In genomic region chr4:186144180-186144579, GRCh38 we compare ENCODE assay signal across 8 cellular contexts. TPM values are rescaled to one million over a fixed set of nuclear protein-coding genes. Genes with fewer than 3 reads are reported as not detected.
A peak's percentile ranks its signal among the peaks of the same experiment; 100 is the strongest.
DNase-seq lines count a peak whose midpoint lies in the region; ATAC-seq and TF ChIP-seq lines count a peak whose summit lies in the region.

No MANE protein-coding gene starts in this region.

- H3K4me1 ChIP-seq in OCI-LY7 (ENCODE audit: insufficient read depth, low read length, poor library complexity, severe bottlenecking), result no peaks in the 10 kb centered on the region

- POLR2A ChIA-PET in OCI-LY7 (lab: Charles Lee), result no interaction called here

- no peaks in the 10 kb centered on the region for H4K20me1 ChIP-seq in OCI-LY7 (ENCODE audit: insufficient read depth, low read length)

- peak overlapping the region; percentile 93 for H3K4me3 Mint-ChIP-seq in neural crest cell

- CTCF ChIA-PET in OCI-LY7 (lab: Charles Lee; ENCODE audit: unreplicated experiment), result no interaction called here

- TF ChIP-seq POLR2A in GM18505 (IDR thresholded peaks at IDR 0.05; ENCODE audit: borderline replicate concordance, extremely low read depth, insufficient read depth, insufficient read length), result no peak

- ATAC-seq in GM18505 (IDR thresholded peaks at IDR 0.05; ENCODE audit: unreplicated experiment) (peak; percentile 58), HG02973 (IDR thresholded peaks at IDR 0.05; ENCODE audit: unreplicated experiment) (peak; percentile 56)

- TF ChIP-seq CTCF in WERI-Rb-1 (IDR thresholded peaks at IDR 0.05; ENCODE audit: low read depth, low read length) (no peak), fibroblast of the aortic adventitia (IDR thresholded peaks at IDR 0.05; ENCODE audit: insufficient read depth, low read length) (peak; percentile 40), neural crest cell (conservative IDR thresholded peaks at IDR 0.05) (peak; percentile 56), OCI-LY7 (conservative IDR thresholded peaks at IDR 0.05; ENCODE audit: low read length) (no peak)

- H3K36me3 ChIP-seq in WERI-Rb-1 (no peaks in the 10 kb centered on the region), OCI-LY7 (ENCODE audit: insufficient read depth, low read length) (no peaks in the 10 kb centered on the region)

- H3K36me3 Mint-ChIP-seq in neural crest cell (ENCODE audit: low read depth), result no peaks in the 10 kb centered on the region

- H3K27me3 ChIP-seq in WERI-Rb-1 (ENCODE audit: insufficient read depth, low read depth, severe bottlenecking), result peaks cover 54% of the 10 kb centered on the region

- H3K4me2 ChIP-seq in OCI-LY7 (ENCODE audit: low read length), result no peak overlapping the region

- peaks cover 18% of the 10 kb centered on the region for H3K4me1 Mint-ChIP-seq in neural crest cell

- H3K27me3 Mint-ChIP-seq in neural crest cell (ENCODE audit: low read depth), result peaks cover 22% of the 10 kb centered on the region

- peak overlapping the region; percentile 49 for H3K4me3 ChIP-seq in WERI-Rb-1 (ENCODE audit: low read depth, low read length)
- peak overlapping the region; percentile 63 for H3K4me3 ChIP-seq in fibroblast of the aortic adventitia (ENCODE audit: low read depth, low read length)
- H3K4me3 ChIP-seq in OCI-LY7 (ENCODE audit: low read depth, low read length, poor library complexity, severe bottlenecking), result no peak overlapping the region

- H3K27ac Mint-ChIP-seq in neural crest cell (ENCODE audit: unreplicated experiment), result peak overlapping the region; percentile 17

- H3K9me3 Mint-ChIP-seq in neural crest cell, result no peaks in the 10 kb centered on the region

- no peak overlapping the region for H2AFZ ChIP-seq in OCI-LY7 (ENCODE audit: low read length)

- H3K79me2 ChIP-seq in OCI-LY7 (ENCODE audit: insufficient read depth, low read depth, low read length), result no peaks in the 10 kb centered on the region

- H3K27ac ChIP-seq in WERI-Rb-1 (peak overlapping the region; percentile 55; the same call in 1 of the 2 replicates), OCI-LY7 (ENCODE audit: low read depth, low read length, poor library complexity, severe bottlenecking) (no peak overlapping the region)

- BruUV-seq in OCI-LY7 (replicated peaks; lab: Mats Ljungman, UMichigan), result no TSS peak

- H3K9me2 ChIP-seq in OCI-LY7 (ENCODE audit: insufficient read depth, low read length), result no peaks in the 10 kb centered on the region

- H3K9me3 ChIP-seq in WERI-Rb-1 (ENCODE audit: severe bottlenecking), result no peaks in the 10 kb centered on the region
- no peaks in the 10 kb centered on the region for H3K9me3 ChIP-seq in OCI-LY7 (ENCODE audit: low read length)

- intact Hi-C loops in OCI-LY7 (cut with micrococcal nuclease; ENCODE audit: unreplicated experiment), result no loop called here

- DNase-seq in AG08395 (ENCODE audit: low spot score) (peak; percentile 51), WERI-Rb-1 (peak; percentile 54), fibroblast of the aortic adventitia (ENCODE audit: low read depth) (peak; percentile 48), neural crest cell (ENCODE audit: low read depth, low spot score) (peak; percentile 35), OCI-LY7 (ENCODE audit: low spot score) (no peak)
- DNase-seq in effector CD8-positive, alpha-beta T cell (lab: John Stamatoyannopoulos, UW), result no peak

RNA-seq across cellular contexts. Expression of gene FAM149A, which starts 39.7 kb away (rescaled TPM):
- total RNA-seq in fibroblast of the aortic adventitia (ENCODE audit: low replicate concordance) (10.8 and 15.6 TPM in 2 replicates), neural crest cell (4.5 and 5.6 TPM in 2 replicates), OCI-LY7 (2022) (not detected in 2 replicates)
- total RNA-seq in OCI-LY7 (2014; rRNA removed; shearing (Covaris generic)), result not detected in 2 replicates

RNA-seq across cellular contexts. Expression of gene CYP4V2, which starts 47.2 kb away (rescaled TPM):
- total RNA-seq in fibroblast of the aortic adventitia (ENCODE audit: low replicate concordance) (40.4 and 76.0 TPM in 2 replicates), neural crest cell (6.4 and 7.1 TPM in 2 replicates), OCI-LY7 (2022) (10.8 and 12.5 TPM in 2 replicates)
- 6.2 and 6.9 TPM in 2 replicates for total RNA-seq in OCI-LY7 (2014; rRNA removed; shearing (Covaris generic))

Comparison
In these comparisons a context has a peak if more than half of its experiments do, and no peak if none do; other contexts are left out.
1. DNase-seq: peak in AG08395 (single experiment), WERI-Rb-1 (single experiment), fibroblast of the aortic adventitia (single experiment) and neural crest cell (single experiment); none in OCI-LY7 (single experiment) and effector CD8-positive, alpha-beta T cell (single experiment).
2. CTCF ChIP-seq: peak in fibroblast of the aortic adventitia (single experiment) and neural crest cell (single experiment); none in WERI-Rb-1 (single experiment) and OCI-LY7 (single experiment).